In the genomic region with DNA sequence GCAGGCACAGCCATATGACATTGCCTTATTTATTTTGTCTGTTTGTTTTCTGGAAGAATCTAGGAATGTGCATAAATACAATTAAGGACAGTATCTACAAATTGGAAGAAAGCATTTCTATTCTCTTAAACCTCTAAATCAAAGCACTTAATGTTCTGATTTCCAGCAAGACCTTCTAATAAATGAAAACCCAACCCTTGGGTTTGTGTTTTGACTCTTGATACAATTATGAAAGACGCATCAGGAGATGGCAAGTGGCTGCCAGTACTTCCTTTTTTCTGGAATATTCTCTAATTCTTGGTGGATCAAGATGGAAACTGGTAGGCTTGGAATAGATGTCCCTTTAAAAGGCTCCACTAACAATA, we compare ENCODE assay signal across 2 cellular contexts.
TF ChIP-seq lines count a peak whose summit lies in the region.

No MANE protein-coding gene starts in this region.

TF ChIP-seq in GM23338, 12 proteins besides CTCF, POLR2A, EP300 and RAD21 (continued from another document):
- TF ChIP-seq JUNB (IDR thresholded peaks at IDR 0.05; ENCODE audit: unreplicated experiment) (no peak), NANOG (IDR thresholded peaks at IDR 0.05; ENCODE audit: borderline replicate concordance) (no peak), EZH2 (IDR thresholded peaks at IDR 0.05; ENCODE audit: low read depth, unreplicated experiment) (no peak), EZH2phosphoT487 (IDR thresholded peaks at IDR 0.05; ENCODE audit: unreplicated experiment) (no peak), STAT1 (IDR thresholded peaks at IDR 0.05; ENCODE audit: unreplicated experiment) (no peak), ZNF114 (CRISPR knock-in tag; IDR thresholded peaks at IDR 0.05) (no peak)
- TF ChIP-seq, protein P1, sequence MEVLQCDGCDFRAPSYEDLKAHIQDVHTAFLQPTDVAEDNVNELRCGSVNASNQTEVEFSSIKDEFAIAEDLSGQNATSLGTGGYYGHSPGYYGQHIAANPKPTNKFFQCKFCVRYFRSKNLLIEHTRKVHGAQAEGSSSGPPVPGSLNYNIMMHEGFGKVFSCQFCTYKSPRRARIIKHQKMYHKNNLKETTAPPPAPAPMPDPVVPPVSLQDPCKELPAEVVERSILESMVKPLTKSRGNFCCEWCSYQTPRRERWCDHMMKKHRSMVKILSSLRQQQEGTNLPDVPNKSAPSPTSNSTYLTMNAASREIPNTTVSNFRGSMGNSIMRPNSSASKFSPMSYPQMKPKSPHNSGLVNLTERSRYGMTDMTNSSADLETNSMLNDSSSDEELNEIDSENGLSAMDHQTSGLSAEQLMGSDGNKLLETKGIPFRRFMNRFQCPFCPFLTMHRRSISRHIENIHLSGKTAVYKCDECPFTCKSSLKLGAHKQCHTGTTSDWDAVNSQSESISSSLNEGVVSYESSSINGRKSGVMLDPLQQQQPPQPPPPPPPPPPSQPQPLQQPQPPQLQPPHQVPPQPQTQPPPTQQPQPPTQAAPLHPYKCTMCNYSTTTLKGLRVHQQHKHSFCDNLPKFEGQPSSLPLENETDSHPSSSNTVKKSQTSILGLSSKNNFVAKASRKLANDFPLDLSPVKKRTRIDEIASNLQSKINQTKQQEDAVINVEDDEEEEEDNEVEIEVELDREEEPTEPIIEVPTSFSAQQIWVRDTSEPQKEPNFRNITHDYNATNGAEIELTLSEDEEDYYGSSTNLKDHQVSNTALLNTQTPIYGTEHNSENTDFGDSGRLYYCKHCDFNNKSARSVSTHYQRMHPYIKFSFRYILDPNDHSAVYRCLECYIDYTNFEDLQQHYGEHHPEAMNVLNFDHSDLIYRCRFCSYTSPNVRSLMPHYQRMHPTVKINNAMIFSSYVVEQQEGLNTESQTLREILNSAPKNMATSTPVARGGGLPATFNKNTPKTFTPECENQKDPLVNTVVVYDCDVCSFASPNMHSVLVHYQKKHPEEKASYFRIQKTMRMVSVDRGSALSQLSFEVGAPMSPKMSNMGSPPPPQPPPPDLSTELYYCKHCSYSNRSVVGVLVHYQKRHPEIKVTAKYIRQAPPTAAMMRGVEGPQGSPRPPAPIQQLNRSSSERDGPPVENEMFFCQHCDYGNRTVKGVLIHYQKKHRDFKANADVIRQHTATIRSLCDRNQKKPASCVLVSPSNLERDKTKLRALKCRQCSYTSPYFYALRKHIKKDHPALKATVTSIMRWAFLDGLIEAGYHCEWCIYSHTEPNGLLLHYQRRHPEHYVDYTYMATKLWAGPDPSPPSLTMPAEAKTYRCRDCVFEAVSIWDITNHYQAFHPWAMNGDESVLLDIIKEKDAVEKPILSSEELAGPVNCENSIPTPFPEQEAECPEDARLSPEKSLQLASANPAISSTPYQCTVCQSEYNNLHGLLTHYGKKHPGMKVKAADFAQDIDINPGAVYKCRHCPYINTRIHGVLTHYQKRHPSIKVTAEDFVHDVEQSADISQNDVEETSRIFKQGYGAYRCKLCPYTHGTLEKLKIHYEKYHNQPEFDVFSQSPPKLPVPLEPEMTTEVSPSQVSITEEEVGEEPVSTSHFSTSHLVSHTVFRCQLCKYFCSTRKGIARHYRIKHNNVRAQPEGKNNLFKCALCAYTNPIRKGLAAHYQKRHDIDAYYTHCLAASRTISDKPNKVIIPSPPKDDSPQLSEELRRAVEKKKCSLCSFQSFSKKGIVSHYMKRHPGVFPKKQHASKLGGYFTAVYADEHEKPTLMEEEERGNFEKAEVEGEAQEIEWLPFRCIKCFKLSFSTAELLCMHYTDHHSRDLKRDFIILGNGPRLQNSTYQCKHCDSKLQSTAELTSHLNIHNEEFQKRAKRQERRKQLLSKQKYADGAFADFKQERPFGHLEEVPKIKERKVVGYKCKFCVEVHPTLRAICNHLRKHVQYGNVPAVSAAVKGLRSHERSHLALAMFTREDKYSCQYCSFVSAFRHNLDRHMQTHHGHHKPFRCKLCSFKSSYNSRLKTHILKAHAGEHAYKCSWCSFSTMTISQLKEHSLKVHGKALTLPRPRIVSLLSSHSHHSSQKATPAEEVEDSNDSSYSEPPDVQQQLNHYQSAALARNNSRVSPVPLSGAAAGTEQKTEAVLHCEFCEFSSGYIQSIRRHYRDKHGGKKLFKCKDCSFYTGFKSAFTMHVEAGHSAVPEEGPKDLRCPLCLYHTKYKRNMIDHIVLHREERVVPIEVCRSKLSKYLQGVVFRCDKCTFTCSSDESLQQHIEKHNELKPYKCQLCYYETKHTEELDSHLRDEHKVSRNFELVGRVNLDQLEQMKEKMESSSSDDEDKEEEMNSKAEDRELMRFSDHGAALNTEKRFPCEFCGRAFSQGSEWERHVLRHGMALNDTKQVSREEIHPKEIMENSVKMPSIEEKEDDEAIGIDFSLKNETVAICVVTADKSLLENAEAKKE (CRISPR knock-in tag; IDR thresholded peaks at IDR 0.05), result no peak
- TF ChIP-seq, protein P2, sequence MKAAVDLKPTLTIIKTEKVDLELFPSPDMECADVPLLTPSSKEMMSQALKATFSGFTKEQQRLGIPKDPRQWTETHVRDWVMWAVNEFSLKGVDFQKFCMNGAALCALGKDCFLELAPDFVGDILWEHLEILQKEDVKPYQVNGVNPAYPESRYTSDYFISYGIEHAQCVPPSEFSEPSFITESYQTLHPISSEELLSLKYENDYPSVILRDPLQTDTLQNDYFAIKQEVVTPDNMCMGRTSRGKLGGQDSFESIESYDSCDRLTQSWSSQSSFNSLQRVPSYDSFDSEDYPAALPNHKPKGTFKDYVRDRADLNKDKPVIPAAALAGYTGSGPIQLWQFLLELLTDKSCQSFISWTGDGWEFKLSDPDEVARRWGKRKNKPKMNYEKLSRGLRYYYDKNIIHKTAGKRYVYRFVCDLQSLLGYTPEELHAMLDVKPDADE (IDR thresholded peaks at IDR 0.05), result no peak

TF ChIP-seq in WTC11, 78 proteins besides CTCF, POLR2A, EP300 and RAD21 (continued from another document):
- TF ChIP-seq, protein P3, sequence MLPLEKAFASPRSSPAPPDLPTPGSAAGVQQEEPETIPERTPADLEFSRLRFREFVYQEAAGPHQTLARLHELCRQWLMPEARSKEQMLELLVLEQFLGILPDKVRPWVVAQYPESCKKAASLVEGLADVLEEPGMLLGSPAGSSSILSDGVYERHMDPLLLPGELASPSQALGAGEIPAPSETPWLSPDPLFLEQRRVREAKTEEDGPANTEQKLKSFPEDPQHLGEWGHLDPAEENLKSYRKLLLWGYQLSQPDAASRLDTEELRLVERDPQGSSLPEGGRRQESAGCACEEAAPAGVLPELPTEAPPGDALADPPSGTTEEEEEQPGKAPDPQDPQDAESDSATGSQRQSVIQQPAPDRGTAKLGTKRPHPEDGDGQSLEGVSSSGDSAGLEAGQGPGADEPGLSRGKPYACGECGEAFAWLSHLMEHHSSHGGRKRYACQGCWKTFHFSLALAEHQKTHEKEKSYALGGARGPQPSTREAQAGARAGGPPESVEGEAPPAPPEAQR (CRISPR knock-in tag; IDR thresholded peaks at IDR 0.05), result no peak
- no peak for TF ChIP-seq FOXP1 (CRISPR knock-in tag; IDR thresholded peaks at IDR 0.05; ENCODE audit: borderline replicate concordance)
- TF ChIP-seq, protein P4, sequence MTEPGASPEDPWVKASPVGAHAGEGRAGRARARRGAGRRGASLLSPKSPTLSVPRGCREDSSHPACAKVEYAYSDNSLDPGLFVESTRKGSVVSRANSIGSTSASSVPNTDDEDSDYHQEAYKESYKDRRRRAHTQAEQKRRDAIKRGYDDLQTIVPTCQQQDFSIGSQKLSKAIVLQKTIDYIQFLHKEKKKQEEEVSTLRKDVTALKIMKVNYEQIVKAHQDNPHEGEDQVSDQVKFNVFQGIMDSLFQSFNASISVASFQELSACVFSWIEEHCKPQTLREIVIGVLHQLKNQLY (CRISPR knock-in tag; IDR thresholded peaks at IDR 0.05), result no peak
- TF ChIP-seq CBFB (CRISPR knock-in tag; IDR thresholded peaks at IDR 0.05; ENCODE audit: low read depth), result no peak
- TF ChIP-seq HMGA2 (CRISPR knock-in tag; IDR thresholded peaks at IDR 0.05), result no peak
- TF ChIP-seq OVOL2 (CRISPR knock-in tag; IDR thresholded peaks at IDR 0.05; ENCODE audit: borderline replicate concordance), result no peak
- TF ChIP-seq IRF2 (CRISPR knock-in tag; IDR thresholded peaks at IDR 0.05; ENCODE audit: borderline replicate concordance, low read depth), result no peak
- TF ChIP-seq ZNF263 (CRISPR knock-in tag; IDR thresholded peaks at IDR 0.05; ENCODE audit: low read depth), result no peak
- TF ChIP-seq ZNF138 (CRISPR knock-in tag; conservative IDR thresholded peaks at IDR 0.05), result no peak
- TF ChIP-seq ETV6 (CRISPR knock-in tag; IDR thresholded peaks at IDR 0.05), result no peak
- TF ChIP-seq FOXK1 (CRISPR knock-in tag; IDR thresholded peaks at IDR 0.05), result no peak
- TF ChIP-seq TCF7 (CRISPR knock-in tag; IDR thresholded peaks at IDR 0.05; ENCODE audit: low read depth), result no peak
- no peak for TF ChIP-seq ZNF317 (CRISPR knock-in tag; IDR thresholded peaks at IDR 0.05; ENCODE audit: borderline replicate concordance, low read depth)
- TF ChIP-seq SMAD3 (CRISPR knock-in tag; IDR thresholded peaks at IDR 0.05; ENCODE audit: borderline replicate concordance), result no peak
